In the genomic region with DNA sequence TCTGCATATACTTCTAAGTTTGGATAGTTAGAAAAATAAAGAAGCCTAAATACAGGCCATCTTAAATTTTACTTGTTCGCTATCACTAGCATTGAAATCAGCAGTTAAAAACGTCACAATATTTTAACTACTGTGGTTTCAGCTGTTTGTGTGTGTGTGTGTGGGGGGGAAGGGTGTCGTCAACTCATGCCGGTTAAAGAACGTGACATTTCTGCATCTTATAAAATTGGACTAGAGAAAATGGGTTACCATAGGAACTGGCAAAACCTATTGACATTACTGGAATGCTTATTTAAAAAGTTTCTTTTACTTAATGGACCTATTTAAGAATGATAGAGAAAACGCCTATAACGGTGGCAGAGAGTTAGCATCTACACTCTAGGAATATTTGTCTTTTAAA, we compare ENCODE assay signal across 13 cellular contexts. TPM values are rescaled to one million over a fixed set of nuclear protein-coding genes. Genes with fewer than 3 reads are reported as not detected.
A peak's percentile ranks its signal among the peaks of the same experiment; 100 is the strongest.
DNase-seq lines count a peak whose midpoint lies in the region; ATAC-seq, FAIRE-seq and TF ChIP-seq lines count a peak whose summit lies in the region.
"Had no signal": no experiment of that assay in that cellular context is flagged by ENCODE, and none has a peak within 500 bp of the region (broad histone marks: within the 10 kb centered on the region; RNA-seq: fewer than 3 reads in every experiment).

No MANE protein-coding gene starts in this region.

- intact Hi-C loops in vagina (cut with DNase I), result no loop called here

- POLR2A ChIA-PET in activated CD8-positive, alpha-beta T cell treated with anti-CD3 and anti-CD28 coated beads, Interleukin-2, amount 10 ng/mL, durations not matched to agents 7 days and 5 days (lab: Charles Lee), result no interaction called here
- POLR2A ChIA-PET in HEK293T (lab: Yijun Ruan, JAX), result no interaction called here

- no peaks in the 10 kb centered on the region for H3K36me3 Mint-ChIP-seq in activated CD8-positive, alpha-beta T cell treated with anti-CD3 and anti-CD28 coated beads, Interleukin-2, amount 10 ng/mL, durations not matched to agents 7 days and 5 days (ENCODE audit: low read depth)
- H3K36me3 Mint-ChIP-seq in memory B cell, result no peaks in the 10 kb centered on the region
- H3K36me3 Mint-ChIP-seq: CD14-positive monocyte had no signal

- peak overlapping the region; percentile 81; the same call in 1 of the 2 replicates for H3K4me2 ChIP-seq in BLaER1

- H3K27ac Mint-ChIP-seq in activated CD8-positive, alpha-beta T cell treated with anti-CD3 and anti-CD28 coated beads, Interleukin-2, amount 10 ng/mL, durations not matched to agents 7 days and 5 days, result no peak overlapping the region
- peak overlapping the region; percentile 88 for H3K27ac Mint-ChIP-seq in memory B cell
- H3K27ac Mint-ChIP-seq: CD14-positive monocyte, T-helper 17 cell had no signal

- TF ChIP-seq POLR2A in GM12891 (IDR thresholded peaks at IDR 0.05; ENCODE audit: low read depth, low read length), result no peak
- no peak for TF ChIP-seq POLR2A in vagina (IDR thresholded peaks at IDR 0.05)

- H3K27me3 ChIP-seq in BLaER1, result no peaks in the 10 kb centered on the region
- H3K27me3 ChIP-seq in vagina, result no peaks in the 10 kb centered on the region

- peaks cover 20% of the 10 kb centered on the region for H3K4me1 Mint-ChIP-seq in activated CD8-positive, alpha-beta T cell treated with anti-CD3 and anti-CD28 coated beads, Interleukin-2, amount 10 ng/mL, durations not matched to agents 7 days and 5 days (ENCODE audit: low read depth)
- peaks cover 14% of the 10 kb centered on the region for H3K4me1 Mint-ChIP-seq in memory B cell
- H3K4me1 Mint-ChIP-seq: T-helper 17 cell had no signal

- DNase-seq in GM12891 (ENCODE audit: insufficient read length, low spot score) (no peak), memory B cell (ENCODE audit: low spot score in 2 of 2) (no peak), HEK293T (ENCODE audit: extremely low spot score) (no peak), NCI-H2196 treated with DMSO at 0.1 percent for 48 hours (lab: John Stamatoyannopoulos, UW; ENCODE audit: unreplicated experiment) (no peak), vagina (ENCODE audit: extremely low spot score in 2 of 2) (no peak), SKM-1 (lab: John Stamatoyannopoulos, UW; ENCODE audit: unreplicated experiment) (no peak)
- DNase-seq in activated CD8-positive, alpha-beta T cell treated with anti-CD3 and anti-CD28 coated beads, Interleukin-2, amount 10 ng/mL, durations not matched to agents 7 days and 5 days, result no peak
- DNase-seq: islet precursor cell, NCI-H2081 treated with DMSO at 0.1 percent for 48 hours had no signal

- H3K27ac ChIP-seq in BLaER1 (no peak overlapping the region), vagina (no peak overlapping the region)

- no peak overlapping the region for H3K4me3 ChIP-seq in BLaER1
- no peak overlapping the region for H3K4me3 ChIP-seq in vagina
- H3K4me3 ChIP-seq: K562 had no signal

- H3K9me3 ChIP-seq in BLaER1 (peaks cover 23% of the 10 kb centered on the region), vagina (no peaks in the 10 kb centered on the region)

- H3K4me3 Mint-ChIP-seq in activated CD8-positive, alpha-beta T cell treated with anti-CD3 and anti-CD28 coated beads, Interleukin-2, amount 10 ng/mL, durations not matched to agents 7 days and 5 days, result peak overlapping the region; percentile 74
- peak overlapping the region; percentile 58 for H3K4me3 Mint-ChIP-seq in memory B cell

- CTCF ChIA-PET in activated CD8-positive, alpha-beta T cell treated with anti-CD3 and anti-CD28 coated beads, Interleukin-2, amount 10 ng/mL, durations not matched to agents 7 days and 5 days (lab: Charles Lee), result no interaction called here
- CTCF ChIA-PET in HEK293T (lab: Yijun Ruan, JAX), result no interaction called here

- H4K20me1 ChIP-seq in BLaER1, result no peaks in the 10 kb centered on the region

- H3K27me3 Mint-ChIP-seq in activated CD8-positive, alpha-beta T cell treated with anti-CD3 and anti-CD28 coated beads, Interleukin-2, amount 10 ng/mL, durations not matched to agents 7 days and 5 days (ENCODE audit: low read depth), result no peaks in the 10 kb centered on the region
- H3K27me3 Mint-ChIP-seq in memory B cell, result no peaks in the 10 kb centered on the region
- H3K27me3 Mint-ChIP-seq: T-helper 17 cell had no signal

- TF ChIP-seq CTCF in vagina (IDR thresholded peaks at IDR 0.05), result no peak

- H3K36me3 ChIP-seq in BLaER1 (no peaks in the 10 kb centered on the region), vagina (no peaks in the 10 kb centered on the region)

- H3K9ac ChIP-seq in BLaER1, result no peak overlapping the region

- ATAC-seq in activated CD8-positive, alpha-beta T cell treated with anti-CD3 and anti-CD28 coated beads, Interleukin-2, amount 10 ng/mL, durations not matched to agents 7 days and 5 days, result no peak
- no peak for ATAC-seq in memory B cell (ENCODE audit: low read depth)
- ATAC-seq: K562 had no signal

- H3K4me1 ChIP-seq in BLaER1, result peaks cover 11% of the 10 kb centered on the region
- no peaks in the 10 kb centered on the region for H3K4me1 ChIP-seq in vagina

- no peaks in the 10 kb centered on the region for H3K9me3 Mint-ChIP-seq in activated CD8-positive, alpha-beta T cell treated with anti-CD3 and anti-CD28 coated beads, Interleukin-2, amount 10 ng/mL, durations not matched to agents 7 days and 5 days (ENCODE audit: insufficient read depth)
- no peaks in the 10 kb centered on the region for H3K9me3 Mint-ChIP-seq in memory B cell

- FAIRE-seq in GM12891 (lab: Jason Lieb, UNC), result peak; percentile 83
- FAIRE-seq: K562 had no signal

TF ChIP-seq in GM12891, 5 proteins besides CTCF, POLR2A, EP300 and RAD21:
- TF ChIP-seq PAX5 (IDR thresholded peaks at IDR 0.05; ENCODE audit: insufficient read depth, low read length, severe bottlenecking) (no peak), POU2F2 (IDR thresholded peaks at IDR 0.05; ENCODE audit: low read depth, low read length) (no peak), TAF1 (IDR thresholded peaks at IDR 0.05; ENCODE audit: low read depth, low read length) (no peak), POLR2AphosphoS5 (IDR thresholded peaks at IDR 0.05; ENCODE audit: low read depth, low read length) (no peak), SPI1 (IDR thresholded peaks at IDR 0.05; ENCODE audit: low read depth, low read length) (no peak)

TF ChIP-seq in HEK293T, 16 proteins besides CTCF, POLR2A, EP300 and RAD21:
- TF ChIP-seq FOXM1 (IDR thresholded peaks at IDR 0.05; ENCODE audit: borderline replicate concordance) (no peak), ELF4 (IDR thresholded peaks at IDR 0.05) (no peak), PKNOX1 (IDR thresholded peaks at IDR 0.05) (no peak), SUZ12 (IDR thresholded peaks at IDR 0.05) (no peak), TARDBP (IDR thresholded peaks at IDR 0.05) (no peak), ZNF384 (IDR thresholded peaks at IDR 0.05) (no peak), SP1 (IDR thresholded peaks at IDR 0.05) (no peak), BHLHE40 (IDR thresholded peaks at IDR 0.05; ENCODE audit: borderline replicate concordance) (no peak), CTBP1 (IDR thresholded peaks at IDR 0.05; ENCODE audit: borderline replicate concordance) (no peak), LEF1 (IDR thresholded peaks at IDR 0.05; ENCODE audit: borderline replicate concordance) (no peak), HDGF (IDR thresholded peaks at IDR 0.05; ENCODE audit: borderline replicate concordance) (no peak), ARNT (IDR thresholded peaks at IDR 0.05) (no peak), FOXK2 (IDR thresholded peaks at IDR 0.05) (no peak), NFRKB (IDR thresholded peaks at IDR 0.05) (no peak)

RNA-seq across cellular contexts. Expression of gene CNKSR2, which starts 1.2 kb away (rescaled TPM):
- 0.36 TPM for polyA plus RNA-seq in GM12891 (2012; ENCODE audit: low read depth, missing spikeins)
- total RNA-seq in activated CD8-positive, alpha-beta T cell treated with anti-CD3 and anti-CD28 coated beads, Interleukin-2, amount 10 ng/mL, durations not matched to agents 7 days and 5 days, result 10 to 100 TPM; 11.0 to 11.1 TPM
- total RNA-seq in vagina, result 4.2 TPM
- total RNA-seq: K562 had no signal
- polyA plus RNA-seq: K562 had no signal
